Comparison of ENCODE assay signal across 1 cellular context in the genomic region with DNA sequence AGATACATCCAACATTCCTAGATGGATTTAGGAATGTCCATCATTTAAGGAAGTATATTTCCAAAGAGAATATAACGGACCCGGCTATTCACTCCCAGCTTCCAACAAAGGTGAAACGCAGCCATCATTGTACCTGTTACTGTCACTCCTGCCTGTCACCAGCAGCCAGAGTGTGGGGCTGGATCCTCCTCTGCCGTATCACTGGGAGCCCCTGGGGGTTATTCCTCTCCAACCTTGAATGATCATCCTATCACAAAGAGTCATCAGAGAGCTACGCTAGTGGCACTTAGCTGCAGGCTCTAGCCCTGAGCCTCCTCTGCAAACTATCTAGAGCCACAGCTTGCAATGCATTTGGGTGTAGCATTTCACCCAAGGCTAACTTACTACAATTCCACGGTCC.
TF ChIP-seq lines count a peak whose summit lies in the region.

No MANE protein-coding gene starts in this region.

TF ChIP-seq in WTC11, 78 proteins besides CTCF, POLR2A, EP300 and RAD21 (continued from another document):
- TF ChIP-seq ZBTB21 (CRISPR knock-in tag; IDR thresholded peaks at IDR 0.05; ENCODE audit: borderline replicate concordance) (no peak), SP1 (CRISPR knock-in tag; conservative IDR thresholded peaks at IDR 0.05) (no peak)
